In genomic region chr4:184016742-184017668, GRCh38 we compare ENCODE assay signal across 21 cellular contexts.
DNase-seq lines count a peak whose midpoint lies in the region; ATAC-seq and TF ChIP-seq lines count a peak whose summit lies in the region.
"Had no signal": no experiment of that assay in that cellular context is flagged by ENCODE, and none has a peak within 500 bp of the region (broad histone marks: within the 10 kb centered on the region; RNA-seq: fewer than 3 reads in every experiment).

No MANE protein-coding gene starts in this region.

- H3K9me3 Mint-ChIP-seq in endothelial cell (ENCODE audit: unreplicated experiment), result no peaks in the 10 kb centered on the region
- H3K9me3 Mint-ChIP-seq: activated naive CD4-positive, alpha-beta T cell treated with anti-CD3 and anti-CD28 coated beads, Interleukin-2, amount 50 U/mL, for 24 hours; activated T-cell treated with anti-CD3 and anti-CD28 coated beads, Interleukin-2, amount 50 U/mL, for 72 hours; H9; T-helper 1 cell treated with Interleukin-12 subunit alpha and Interleukin-12 subunit beta and Interleukin-4 antibody, amounts not matched to agents 30 μg/mL and 1 μg/mL, for 36 hours had no signal

- H3K36me3 ChIP-seq in lung (ENCODE audit: control insufficient read depth in 2 of 2, insufficient read depth in 2 of 2, low read length in 2 of 2) (peaks cover 0 to 6% of the 10 kb centered on the region in 2 donors), rectal smooth muscle tissue (ENCODE audit: control insufficient read depth, insufficient read depth, low read length) (no peaks in the 10 kb centered on the region), testis (ENCODE audit: low read depth, missing control alignments) (no peaks in the 10 kb centered on the region)
- H3K36me3 ChIP-seq: thyroid gland had no signal

- no peak overlapping the region for H3K4me3 Mint-ChIP-seq in endothelial cell (ENCODE audit: unreplicated experiment)
- H3K4me3 Mint-ChIP-seq: activated naive CD4-positive, alpha-beta T cell treated with anti-CD3 and anti-CD28 coated beads, Interleukin-2, amount 50 U/mL, for 24 hours; activated T-cell treated with anti-CD3 and anti-CD28 coated beads, Interleukin-2, amount 50 U/mL, for 72 hours; H9; T-helper 1 cell treated with Interleukin-12 subunit alpha and Interleukin-12 subunit beta and Interleukin-4 antibody, amounts not matched to agents 30 μg/mL and 1 μg/mL, for 36 hours had no signal

- H3K4me1 ChIP-seq in lung (ENCODE audit: control insufficient read depth in 2 of 2, insufficient read depth in 2 of 2, low read length in 2 of 2), result peaks cover 3 to 4% of the 10 kb centered on the region in 2 donors
- H3K4me1 ChIP-seq in rectal smooth muscle tissue (ENCODE audit: control insufficient read depth, insufficient read depth, low read length), result no peaks in the 10 kb centered on the region
- H3K4me1 ChIP-seq in testis, result no peaks in the 10 kb centered on the region
- H3K4me1 ChIP-seq: thyroid gland had no signal

- H3K27me3 ChIP-seq in lung (ENCODE audit: control insufficient read depth, insufficient read depth) (no peaks in the 10 kb centered on the region), rectal smooth muscle tissue (ENCODE audit: control insufficient read depth, insufficient read depth, low read length) (no peaks in the 10 kb centered on the region), testis (no peaks in the 10 kb centered on the region)
- H3K27me3 ChIP-seq: neutrophil, thyroid gland had no signal

- H3K4me3 ChIP-seq in lung (no peak overlapping the region), rectal smooth muscle tissue (ENCODE audit: low read length) (peak overlapping the region; percentile 25), testis (no peak overlapping the region)
- H3K4me3 ChIP-seq: thyroid gland had no signal

- intact Hi-C loops in testis (cut with DNase I; ENCODE audit: low total_unique reads), result no loop called here

- no peak for TF ChIP-seq CTCF in lung (IDR thresholded peaks at IDR 0.05; ENCODE audit: control extremely low read depth, extremely low read depth)
- no peak for TF ChIP-seq CTCF in endothelial cell (IDR thresholded peaks at IDR 0.05; ENCODE audit: unreplicated experiment)
- no peak for TF ChIP-seq CTCF in testis (IDR thresholded peaks at IDR 0.05)

- 65 to 75% methylated on average over 20 of the region's 20 CpGs for WGBS in lung, 2 donors
- 69 to 75% methylated on average over 20 of the region's 20 CpGs for WGBS in testis, 2 donors

- H3K36me3 Mint-ChIP-seq in endothelial cell (ENCODE audit: low read depth, unreplicated experiment), result no peaks in the 10 kb centered on the region
- H3K36me3 Mint-ChIP-seq: activated naive CD4-positive, alpha-beta T cell treated with anti-CD3 and anti-CD28 coated beads, Interleukin-2, amount 50 U/mL, for 24 hours had no signal

- no peak overlapping the region for H3K9ac ChIP-seq in rectal smooth muscle tissue (ENCODE audit: low read length)

- ATAC-seq in lung (ENCODE audit: insufficient read depth, low FRiP score), result no peak
- ATAC-seq: activated T-cell treated with anti-CD3 and anti-CD28 coated beads, Interleukin-2, amount 50 U/mL, for 72 hours had no signal

- TF ChIP-seq POLR2A in testis (IDR thresholded peaks at IDR 0.05), result no peak

- peak; percentile 39 for DNase-seq in AG08396 (ENCODE audit: low spot score)
- no peak for DNase-seq in lung (ENCODE audit: low spot score)
- DNase-seq in endothelial cell (ENCODE audit: low spot score), result no peak
- DNase-seq in testis, result no peak
- DNase-seq in SKM-1 treated with dmso at 0.1 percent for 144 hours (lab: John Stamatoyannopoulos, UW; ENCODE audit: unreplicated experiment), result no peak
- no peak for DNase-seq in ureter (ENCODE audit: low spot score)
- DNase-seq: activated T-cell treated with anti-CD3 and anti-CD28 coated beads, Interleukin-2, amount 50 U/mL, for 72 hours; foreskin melanocyte; H9; NCI-H1694 treated with DMSO at 0.1 percent for 48 hours; NCI-H2227 treated with DMSO at 0.1 percent for 48 hours; NCI-H82; SHP77 treated with DMSO at 0.1 percent for 48 hours; stimulated activated CD4-positive, alpha-beta T cell treated with anti-CD3 and anti-CD28 coated beads, Interleukin-15, amount 100 ng/mL, for 24 hours; thyroid gland had no signal

- no peaks in the 10 kb centered on the region for H3K9me3 ChIP-seq in lung (ENCODE audit: control insufficient read depth in 2 of 2, insufficient read depth in 1 of 2, low read length in 1 of 2)
- H3K9me3 ChIP-seq in testis, result no peaks in the 10 kb centered on the region
- H3K9me3 ChIP-seq: neutrophil, thyroid gland had no signal

- H3K27ac ChIP-seq in cingulate gyrus (ENCODE audit: low read depth, low read length), result peak overlapping the region; percentile 6
- H3K27ac ChIP-seq in lung (ENCODE audit: low read depth in 1 of 2, low read length in 1 of 2), result peak overlapping the region; percentile 29 to 56
- peak overlapping the region; percentile 32 for H3K27ac ChIP-seq in rectal smooth muscle tissue (ENCODE audit: low read depth, low read length)
- H3K27ac ChIP-seq in testis, result no peak overlapping the region
- H3K27ac ChIP-seq: C4-2B, neutrophil, thyroid gland had no signal

- peaks cover 12% of the 10 kb centered on the region for H3K4me1 Mint-ChIP-seq in endothelial cell (ENCODE audit: unreplicated experiment)
- H3K4me1 Mint-ChIP-seq: activated naive CD4-positive, alpha-beta T cell treated with anti-CD3 and anti-CD28 coated beads, Interleukin-2, amount 50 U/mL, for 24 hours had no signal

- no peaks in the 10 kb centered on the region for H3K27me3 Mint-ChIP-seq in endothelial cell (ENCODE audit: unreplicated experiment)

- no peak overlapping the region for H3K27ac Mint-ChIP-seq in endothelial cell (ENCODE audit: unreplicated experiment)
- H3K27ac Mint-ChIP-seq: activated naive CD4-positive, alpha-beta T cell treated with anti-CD3 and anti-CD28 coated beads, Interleukin-2, amount 50 U/mL, for 24 hours; activated T-cell treated with anti-CD3 and anti-CD28 coated beads, Interleukin-2, amount 50 U/mL, for 72 hours; T-helper 1 cell treated with Interleukin-12 subunit alpha and Interleukin-12 subunit beta and Interleukin-4 antibody, amounts not matched to agents 30 μg/mL and 1 μg/mL, for 36 hours had no signal

Comparison
In these comparisons a context has a peak if more than half of its experiments do, and no peak if none do; other contexts are left out.
1. H3K27ac ChIP-seq: peak in cingulate gyrus (single experiment), lung (2 of 2) and rectal smooth muscle tissue (single experiment); none in testis (0 of 2).